ENCODE assay signal across 8 cellular contexts in the genomic region with DNA sequence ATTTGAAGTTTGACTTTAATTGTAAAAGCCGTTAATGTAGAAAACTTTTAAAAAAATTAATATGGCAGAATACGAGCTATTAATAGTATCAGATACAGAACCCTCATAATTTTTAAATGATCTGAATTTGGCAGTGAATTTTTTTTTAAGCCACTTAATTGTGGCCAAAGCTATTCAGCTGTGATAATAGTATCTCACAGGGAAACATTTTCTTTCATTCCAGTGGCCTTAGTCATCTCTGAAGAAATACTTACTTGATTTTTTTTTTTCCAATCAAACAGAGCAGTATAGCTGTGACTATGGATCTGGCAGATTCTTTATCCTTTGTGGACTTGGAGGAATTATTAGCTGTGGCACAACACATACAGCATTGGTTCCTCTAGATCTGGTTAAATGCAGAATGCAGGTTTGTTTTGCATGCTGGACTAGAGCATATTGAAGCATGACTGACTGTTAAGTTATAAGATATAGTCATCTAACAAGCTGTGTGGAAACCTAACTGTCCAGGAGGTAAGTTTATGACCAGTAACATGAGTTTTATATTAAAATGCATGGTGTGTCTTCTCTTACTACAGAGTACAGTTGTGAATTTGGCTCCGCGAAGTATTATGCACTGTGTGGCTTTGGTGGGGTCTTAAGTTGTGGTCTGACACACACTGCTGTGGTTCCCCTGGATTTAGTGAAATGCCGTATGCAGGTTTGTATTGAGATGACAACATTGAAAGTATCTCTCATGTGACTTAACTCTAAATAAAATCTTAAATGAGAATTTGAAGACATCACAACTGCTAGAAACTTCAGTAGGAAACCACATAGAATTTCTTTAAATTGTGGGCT. TPM values are rescaled to one million over a fixed set of nuclear protein-coding genes. Genes with fewer than 3 reads are reported as not detected.
A peak's percentile ranks its signal among the peaks of the same experiment; 100 is the strongest.
DNase-seq lines count a peak whose midpoint lies in the region; ATAC-seq and TF ChIP-seq lines count a peak whose summit lies in the region.

No MANE protein-coding gene starts in this region.

- H3K4me1 Mint-ChIP-seq in activated T-cell treated with anti-CD3 and anti-CD28 coated beads, Interleukin-2, amount 50 U/mL, for 72 hours (ENCODE audit: low read depth), result peaks cover 36% of the 10 kb centered on the region
- peaks cover 27% of the 10 kb centered on the region for H3K4me1 Mint-ChIP-seq in stimulated activated memory B cell treated with anti-CD40 and anti-IgM and Interleukin-4, amounts not matched to agents 10 μg/mL and 1 μg/mL and 100 μg/mL, for 72 hours

- no peaks in the 10 kb centered on the region for H3K9me3 ChIP-seq in hepatocyte (ENCODE audit: low read depth)

- no peaks in the 10 kb centered on the region for H3K4me1 ChIP-seq in hepatocyte (ENCODE audit: insufficient read depth)

- no peaks in the 10 kb centered on the region for H3K9me3 Mint-ChIP-seq in activated T-cell treated with anti-CD3 and anti-CD28 coated beads, Interleukin-2, amount 50 U/mL, for 72 hours
- no peaks in the 10 kb centered on the region for H3K9me3 Mint-ChIP-seq in stimulated activated memory B cell treated with anti-CD40 and anti-IgM and Interleukin-4, amounts not matched to agents 10 μg/mL and 1 μg/mL and 100 μg/mL, for 72 hours

- peak overlapping the region; percentile 95 for H3K27ac ChIP-seq in hepatocyte

- peaks cover 57% of the 10 kb centered on the region for H3K79me2 ChIP-seq in hepatocyte

- peaks cover 16 to 45% of the 10 kb centered on the region in 2 donors for H3K36me3 Mint-ChIP-seq in activated T-cell treated with anti-CD3 and anti-CD28 coated beads, Interleukin-2, amount 50 U/mL, for 72 hours (ENCODE audit: insufficient read depth in 2 of 2)
- peaks cover 21% of the 10 kb centered on the region for H3K36me3 Mint-ChIP-seq in stimulated activated memory B cell treated with anti-CD40 and anti-IgM and Interleukin-4, amounts not matched to agents 10 μg/mL and 1 μg/mL and 100 μg/mL, for 72 hours

- DNase-seq in activated naive CD4-positive, alpha-beta T cell treated with Interleukin-2 at 50 U/mL for 16 hours, result peak; percentile 14
- no peak for DNase-seq in activated naive CD4-positive, alpha-beta T cell treated with anti-CD3 and anti-CD28 coated beads, Interleukin-2, amount 50 U/mL, for 16 hours
- peak; percentile 59 to 66 for DNase-seq in activated T-cell treated with anti-CD3 and anti-CD28 coated beads, Interleukin-2, amount 50 U/mL, for 72 hours
- peak; percentile 26 for DNase-seq in hepatocyte (ENCODE audit: low spot score)
- DNase-seq in mesenteric fat pad (ENCODE audit: low spot score), result no peak
- no peak for DNase-seq in GDM1 (lab: John Stamatoyannopoulos, UW)

- H3K27me3 Mint-ChIP-seq in activated T-cell treated with anti-CD3 and anti-CD28 coated beads, Interleukin-2, amount 50 U/mL, for 72 hours (ENCODE audit: low read depth), result no peaks in the 10 kb centered on the region
- no peaks in the 10 kb centered on the region for H3K27me3 Mint-ChIP-seq in stimulated activated memory B cell treated with anti-CD40 and anti-IgM and Interleukin-4, amounts not matched to agents 10 μg/mL and 1 μg/mL and 100 μg/mL, for 72 hours

- WGBS in hepatocyte (ENCODE audit: low lambda C conversion rate, missing lambda C conversion rate), result 47% methylated on average over 5 of the region's 5 CpGs

- no peaks in the 10 kb centered on the region for H3K36me3 ChIP-seq in hepatocyte (replicated peaks; ENCODE audit: insufficient read depth, low read depth)

- peaks cover 52% of the 10 kb centered on the region for H4K20me1 ChIP-seq in hepatocyte (ENCODE audit: insufficient read depth, poor library complexity, severe bottlenecking)

- peak; percentile 48 to 61 for ATAC-seq in activated T-cell treated with anti-CD3 and anti-CD28 coated beads, Interleukin-2, amount 50 U/mL, for 72 hours (replicated peaks in 1 of 2)
- no peak for ATAC-seq in stimulated activated memory B cell treated with anti-CD40 and anti-IgM and Interleukin-4, amounts not matched to agents 10 μg/mL and 1 μg/mL and 100 μg/mL, for 72 hours
- no peak for ATAC-seq in GM18519 (IDR thresholded peaks at IDR 0.05; ENCODE audit: low FRiP score, unreplicated experiment)

- no peak for TF ChIP-seq CTCF in hepatocyte (IDR thresholded peaks at IDR 0.05; ENCODE audit: poor library complexity)

- no peaks in the 10 kb centered on the region for H3K27me3 ChIP-seq in hepatocyte

- H3K4me3 Mint-ChIP-seq in activated T-cell treated with anti-CD3 and anti-CD28 coated beads, Interleukin-2, amount 50 U/mL, for 72 hours, result peak overlapping the region; percentile 91 to 99
- peak overlapping the region; percentile 87 for H3K4me3 Mint-ChIP-seq in stimulated activated memory B cell treated with anti-CD40 and anti-IgM and Interleukin-4, amounts not matched to agents 10 μg/mL and 1 μg/mL and 100 μg/mL, for 72 hours

- peak overlapping the region; percentile 85 for H3K4me2 ChIP-seq in hepatocyte

- H3K27ac Mint-ChIP-seq in activated T-cell treated with anti-CD3 and anti-CD28 coated beads, Interleukin-2, amount 50 U/mL, for 72 hours, result peak overlapping the region; percentile 99
- peak overlapping the region; percentile 92 for H3K27ac Mint-ChIP-seq in stimulated activated memory B cell treated with anti-CD40 and anti-IgM and Interleukin-4, amounts not matched to agents 10 μg/mL and 1 μg/mL and 100 μg/mL, for 72 hours

- peak overlapping the region; percentile 58 for H3K4me3 ChIP-seq in hepatocyte

- no peak overlapping the region for H2AFZ ChIP-seq in hepatocyte

- no peaks in the 10 kb centered on the region for H3K9me2 ChIP-seq in hepatocyte (replicated peaks; ENCODE audit: insufficient read depth)

RNA-seq across cellular contexts. Expression of gene SLC25A3, which starts 1.9 kb away (rescaled TPM):
- 100 to 1,000 TPM; 579 to 697 TPM for total RNA-seq in activated T-cell treated with anti-CD3 and anti-CD28 coated beads, Interleukin-2, amount 50 U/mL, for 72 hours
- 780 and 871 TPM in 2 replicates for total RNA-seq in hepatocyte
- polyA plus RNA-seq in hepatocyte, result 421 and 423 TPM in 2 replicates
- 437 TPM for total RNA-seq in mesenteric fat pad

RNA-seq across cellular contexts. Expression of gene IKBIP, which starts 49.2 kb away (rescaled TPM):
- total RNA-seq in activated T-cell treated with anti-CD3 and anti-CD28 coated beads, Interleukin-2, amount 50 U/mL, for 72 hours, result 10 to 100 TPM; 17.2 to 20.4 TPM
- 45.5 and 52.5 TPM in 2 replicates for total RNA-seq in hepatocyte
- polyA plus RNA-seq in hepatocyte, result 38.0 and 44.5 TPM in 2 replicates
- total RNA-seq in mesenteric fat pad, result 22.6 TPM

RNA-seq across cellular contexts. Expression of gene APAF1, which starts 49.7 kb away (rescaled TPM):
- total RNA-seq in activated T-cell treated with anti-CD3 and anti-CD28 coated beads, Interleukin-2, amount 50 U/mL, for 72 hours, result 10 to 100 TPM; 18.6 to 22.2 TPM
- 20.8 and 26.4 TPM in 2 replicates for total RNA-seq in hepatocyte
- polyA plus RNA-seq in hepatocyte, result 5.9 and 6.8 TPM in 2 replicates
- total RNA-seq in mesenteric fat pad, result 14.6 TPM

Comparison
In these comparisons a context has a peak if more than half of its experiments do, and no peak if none do; other contexts are left out.
1. DNase-seq: peak in activated naive CD4-positive, alpha-beta T cell treated with Interleukin-2 at 50 U/mL for 16 hours (single experiment), activated T-cell treated with anti-CD3 and anti-CD28 coated beads, Interleukin-2, amount 50 U/mL, for 72 hours (2 of 2) and hepatocyte (single experiment); none in activated naive CD4-positive, alpha-beta T cell treated with anti-CD3 and anti-CD28 coated beads, Interleukin-2, amount 50 U/mL, for 16 hours (single experiment), mesenteric fat pad (single experiment) and GDM1 (single experiment).
2. ATAC-seq: peak in activated T-cell treated with anti-CD3 and anti-CD28 coated beads, Interleukin-2, amount 50 U/mL, for 72 hours (2 of 2); none in stimulated activated memory B cell treated with anti-CD40 and anti-IgM and Interleukin-4, amounts not matched to agents 10 μg/mL and 1 μg/mL and 100 μg/mL, for 72 hours (single experiment) and GM18519 (single experiment).